Comparison of ENCODE assay signal across 23 cellular contexts in the genomic region with DNA sequence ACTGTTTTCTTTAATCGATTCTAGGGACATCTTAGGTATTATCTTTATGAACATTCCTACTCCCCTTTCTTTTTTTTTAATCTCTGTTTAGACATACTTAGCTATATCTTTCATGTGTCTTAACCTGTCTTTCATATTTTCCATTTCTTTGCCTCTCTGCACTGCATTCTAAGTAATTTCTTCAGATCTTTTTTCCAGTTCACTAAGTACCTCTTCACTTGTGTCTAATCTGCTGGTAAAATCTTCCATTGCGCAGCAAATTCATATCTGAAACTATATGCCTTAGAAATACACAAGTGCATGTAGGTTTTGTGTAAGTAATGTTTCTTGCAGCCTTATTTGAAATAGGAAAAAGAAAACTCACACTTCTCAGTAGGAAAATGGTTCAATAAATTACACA.
A peak's percentile ranks its signal among the peaks of the same experiment; 100 is the strongest.
DNase-seq lines count a peak whose midpoint lies in the region; ATAC-seq, FAIRE-seq and TF ChIP-seq lines count a peak whose summit lies in the region.
"Had no signal": no experiment of that assay in that cellular context is flagged by ENCODE, and none has a peak within 500 bp of the region (broad histone marks: within the 10 kb centered on the region; RNA-seq: fewer than 3 reads in every experiment).

No MANE protein-coding gene starts in this region.

- H3K9me2 ChIP-seq in neural cell (ENCODE audit: insufficient read depth, low read length), result no peaks in the 10 kb centered on the region

- POLR2A ChIA-PET in A549 (lab: Yijun Ruan, JAX), result no interaction called here

- no peak overlapping the region for H3K9ac ChIP-seq in neural cell (ENCODE audit: low read length)
- H3K9ac ChIP-seq: BLaER1 had no signal

- DNase-seq in DMS53 (lab: John Stamatoyannopoulos, UW) (peak; percentile 22), DMS53 treated with DMSO at 0.1 percent for 48 hours (lab: John Stamatoyannopoulos, UW; ENCODE audit: unreplicated experiment) (no peak), A549 (ENCODE audit: low read depth in 1 of 2, low spot score in 1 of 2) (no peak)
- DNase-seq: ACHN; BE2C; C1 segment of cervical spinal cord; CD4-positive, alpha-beta memory T cell; CD4-positive, CD25-positive, alpha-beta regulatory T cell; CD8-positive, alpha-beta memory T cell; COR-L47; DMS 273 treated with DMSO at 0.1 percent for 48 hours; DMS153; DMS79; DND-41; EL; GDM1 had no signal

- no peak for TF ChIP-seq POLR2A in A549 (IDR thresholded peaks at IDR 0.05; ENCODE audit: low read length)

- no peak for TF ChIP-seq CTCF in A549 (IDR thresholded peaks at IDR 0.05)
- TF ChIP-seq CTCF in neural cell (IDR thresholded peaks at IDR 0.05; ENCODE audit: poor library complexity, severe bottlenecking), result no peak

- no peaks in the 10 kb centered on the region for H4K20me1 ChIP-seq in neural cell (ENCODE audit: insufficient read depth)
- H4K20me1 ChIP-seq: BLaER1 had no signal

- TF ChIP-seq EP300 in A549 (IDR thresholded peaks at IDR 0.05), result no peak
- no peak for TF ChIP-seq EP300 in neural cell (conservative IDR thresholded peaks at IDR 0.05; ENCODE audit: poor library complexity, severe bottlenecking)

- H3F3A ChIP-seq in neural cell (ENCODE audit: insufficient read depth, low read length, poor library complexity, severe bottlenecking), result no peaks in the 10 kb centered on the region

- no peak overlapping the region for H3K27ac ChIP-seq in A549
- H3K27ac ChIP-seq in neural cell (ENCODE audit: low read length), result peak overlapping the region; percentile 7
- H3K27ac ChIP-seq: 22Rv1, BLaER1 had no signal

- no peaks in the 10 kb centered on the region for H3K79me2 ChIP-seq in neural cell (replicated peaks; ENCODE audit: insufficient read depth, low read length)

- H3K36me3 ChIP-seq in neural cell (ENCODE audit: insufficient read depth, low read length), result no peaks in the 10 kb centered on the region
- H3K36me3 ChIP-seq: BE2C, BLaER1 had no signal

- no peak overlapping the region for H2AFZ ChIP-seq in neural cell (ENCODE audit: low read depth, low read length)

- CTCF ChIA-PET in A549 (lab: Yijun Ruan, JAX), result no interaction called here

- H3K9me3 ChIP-seq in A549 (peaks cover 3% of the 10 kb centered on the region; the same call in 1 of the 3 replicates), neural cell (ENCODE audit: low read length) (no peaks in the 10 kb centered on the region)
- H3K9me3 ChIP-seq: BE2C had no signal

- H3K4me3 ChIP-seq in A549 (no peak overlapping the region), neural cell (ENCODE audit: low read length) (no peak overlapping the region)
- H3K4me3 ChIP-seq: BLaER1, GM12878 had no signal

- H3K4me2 ChIP-seq in A549 (no peak overlapping the region), neural cell (ENCODE audit: low read length) (no peak overlapping the region)
- H3K4me2 ChIP-seq: BLaER1 had no signal

- FAIRE-seq in A549 (lab: Jason Lieb, UNC), result peak; percentile 83
- FAIRE-seq: GM12878, GM12892, GM18507 had no signal

- TF ChIP-seq RAD21 in A549 (conservative IDR thresholded peaks at IDR 0.05 in 1 of 2, IDR thresholded peaks at IDR 0.05 in 1 of 2) (no peak), neural cell (conservative IDR thresholded peaks at IDR 0.05) (no peak)

- H3K27me3 ChIP-seq in neural cell (ENCODE audit: insufficient read depth, low read depth, low read length), result no peaks in the 10 kb centered on the region
- H3K27me3 ChIP-seq: BE2C, BLaER1 had no signal

- WGBS in A549 (ENCODE audit: missing lambda C conversion rate), result 5% methylated on average over 2 of the region's 2 CpGs

- H3K4me1 ChIP-seq in A549, result no peaks in the 10 kb centered on the region
- H3K4me1 ChIP-seq: BE2C had no signal

- ATAC-seq in A549 (no peak), HG03565 (IDR thresholded peaks at IDR 0.05; ENCODE audit: unreplicated experiment) (no peak)
- ATAC-seq: GM12878 had no signal

TF ChIP-seq in A549, 52 proteins besides CTCF, POLR2A, EP300 and RAD21:
- TF ChIP-seq EHF (CRISPR knock-in tag; IDR thresholded peaks at IDR 0.05) (no peak), NFE2L2 (conservative IDR thresholded peaks at IDR 0.05; ENCODE audit: low read length) (no peak), FOXS1 (CRISPR knock-in tag; IDR thresholded peaks at IDR 0.05) (no peak), NR3C1 (IDR thresholded peaks at IDR 0.05) (no peak), SMC3 (IDR thresholded peaks at IDR 0.05) (no peak), ZC3H11A (IDR thresholded peaks at IDR 0.05) (no peak), BHLHE40 (IDR thresholded peaks at IDR 0.05; ENCODE audit: low read depth, low read length) (no peak), HOXB13 (CRISPR knock-in tag; IDR thresholded peaks at IDR 0.05; ENCODE audit: low read depth) (no peak)
- TF ChIP-seq, protein P1, sequence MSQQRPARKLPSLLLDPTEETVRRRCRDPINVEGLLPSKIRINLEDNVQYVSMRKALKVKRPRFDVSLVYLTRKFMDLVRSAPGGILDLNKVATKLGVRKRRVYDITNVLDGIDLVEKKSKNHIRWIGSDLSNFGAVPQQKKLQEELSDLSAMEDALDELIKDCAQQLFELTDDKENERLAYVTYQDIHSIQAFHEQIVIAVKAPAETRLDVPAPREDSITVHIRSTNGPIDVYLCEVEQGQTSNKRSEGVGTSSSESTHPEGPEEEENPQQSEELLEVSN (IDR thresholded peaks at IDR 0.05; ENCODE audit: borderline replicate concordance, low read depth), result no peak
- TF ChIP-seq, protein P2, sequence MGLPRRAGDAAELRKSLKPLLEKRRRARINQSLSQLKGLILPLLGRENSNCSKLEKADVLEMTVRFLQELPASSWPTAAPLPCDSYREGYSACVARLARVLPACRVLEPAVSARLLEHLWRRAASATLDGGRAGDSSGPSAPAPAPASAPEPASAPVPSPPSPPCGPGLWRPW (IDR thresholded peaks at IDR 0.05), result no peak

TF ChIP-seq in neural cell, 6 proteins besides CTCF, POLR2A, EP300 and RAD21:
- TF ChIP-seq TAF1 (IDR thresholded peaks at IDR 0.05; ENCODE audit: low read depth), result no peak
- TF ChIP-seq, protein P3, sequence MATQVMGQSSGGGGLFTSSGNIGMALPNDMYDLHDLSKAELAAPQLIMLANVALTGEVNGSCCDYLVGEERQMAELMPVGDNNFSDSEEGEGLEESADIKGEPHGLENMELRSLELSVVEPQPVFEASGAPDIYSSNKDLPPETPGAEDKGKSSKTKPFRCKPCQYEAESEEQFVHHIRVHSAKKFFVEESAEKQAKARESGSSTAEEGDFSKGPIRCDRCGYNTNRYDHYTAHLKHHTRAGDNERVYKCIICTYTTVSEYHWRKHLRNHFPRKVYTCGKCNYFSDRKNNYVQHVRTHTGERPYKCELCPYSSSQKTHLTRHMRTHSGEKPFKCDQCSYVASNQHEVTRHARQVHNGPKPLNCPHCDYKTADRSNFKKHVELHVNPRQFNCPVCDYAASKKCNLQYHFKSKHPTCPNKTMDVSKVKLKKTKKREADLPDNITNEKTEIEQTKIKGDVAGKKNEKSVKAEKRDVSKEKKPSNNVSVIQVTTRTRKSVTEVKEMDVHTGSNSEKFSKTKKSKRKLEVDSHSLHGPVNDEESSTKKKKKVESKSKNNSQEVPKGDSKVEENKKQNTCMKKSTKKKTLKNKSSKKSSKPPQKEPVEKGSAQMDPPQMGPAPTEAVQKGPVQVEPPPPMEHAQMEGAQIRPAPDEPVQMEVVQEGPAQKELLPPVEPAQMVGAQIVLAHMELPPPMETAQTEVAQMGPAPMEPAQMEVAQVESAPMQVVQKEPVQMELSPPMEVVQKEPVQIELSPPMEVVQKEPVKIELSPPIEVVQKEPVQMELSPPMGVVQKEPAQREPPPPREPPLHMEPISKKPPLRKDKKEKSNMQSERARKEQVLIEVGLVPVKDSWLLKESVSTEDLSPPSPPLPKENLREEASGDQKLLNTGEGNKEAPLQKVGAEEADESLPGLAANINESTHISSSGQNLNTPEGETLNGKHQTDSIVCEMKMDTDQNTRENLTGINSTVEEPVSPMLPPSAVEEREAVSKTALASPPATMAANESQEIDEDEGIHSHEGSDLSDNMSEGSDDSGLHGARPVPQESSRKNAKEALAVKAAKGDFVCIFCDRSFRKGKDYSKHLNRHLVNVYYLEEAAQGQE (IDR thresholded peaks at IDR 0.05; ENCODE audit: borderline replicate concordance), result no peak
- no peak for TF ChIP-seq MXI1 (conservative IDR thresholded peaks at IDR 0.05; ENCODE audit: poor library complexity, severe bottlenecking)
TF ChIP-seq in neural cell: peak in this region for 0.
